In the genomic region with DNA sequence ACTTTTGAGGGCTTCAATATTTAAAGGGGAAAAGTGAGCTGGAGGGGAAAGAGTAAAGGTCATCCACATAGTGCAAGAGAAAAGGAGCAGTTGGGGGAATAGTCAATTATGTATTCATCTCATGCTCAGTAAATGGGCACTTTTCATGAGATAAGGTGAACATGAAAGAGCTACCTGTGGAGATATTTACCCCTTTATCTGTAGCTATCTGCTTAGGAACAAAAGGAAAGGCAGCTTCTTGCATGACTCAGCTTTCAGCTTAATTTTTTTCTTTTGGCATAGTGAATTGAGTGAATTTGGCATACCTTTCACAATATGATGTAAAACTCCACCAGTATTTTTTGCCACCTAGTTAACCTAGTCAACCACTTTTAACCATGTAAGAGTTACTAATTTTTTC, we compare ENCODE assay signal across 18 cellular contexts. TPM values are rescaled to one million over a fixed set of nuclear protein-coding genes. Genes with fewer than 3 reads are reported as not detected.
DNase-seq lines count a peak whose midpoint lies in the region; ATAC-seq and TF ChIP-seq lines count a peak whose summit lies in the region.
"Had no signal": no experiment of that assay in that cellular context is flagged by ENCODE, and none has a peak within 500 bp of the region (broad histone marks: within the 10 kb centered on the region; RNA-seq: fewer than 3 reads in every experiment).

No MANE protein-coding gene starts in this region.

- ATAC-seq in T-helper 17 cell (no peak), sciatic nerve (no peak), HG03159 (IDR thresholded peaks at IDR 0.05; ENCODE audit: unreplicated experiment) (no peak)
- ATAC-seq: left lobe of liver; naive thymus-derived CD8-positive, alpha-beta T cell; right cardiac atrium; upper lobe of right lung had no signal

- TF ChIP-seq CTCF in HEK293 (tag by site-specific recombination; IDR thresholded peaks at IDR 0.05) (no peak), osteoblast (IDR thresholded peaks at IDR 0.05; ENCODE audit: extremely low read depth, low read depth, low read length) (no peak)

- intact Hi-C loops in sciatic nerve (cut with DNase I): no loop called here

- peaks cover 28% of the 10 kb centered on the region for H3K4me1 Mint-ChIP-seq in T-helper 17 cell

- no peaks in the 10 kb centered on the region for H3K27me3 Mint-ChIP-seq in T-helper 17 cell
- H3K27me3 Mint-ChIP-seq: naive thymus-derived CD8-positive, alpha-beta T cell had no signal

- no peak overlapping the region for H3K4me3 Mint-ChIP-seq in T-helper 17 cell
- H3K4me3 Mint-ChIP-seq: CD14-positive monocyte; naive thymus-derived CD8-positive, alpha-beta T cell; T-helper 1 cell treated with Interleukin-12 subunit alpha and Interleukin-12 subunit beta and Interleukin-4 antibody, amounts not matched to agents 30 μg/mL and 1 μg/mL, for 36 hours had no signal

- H3K36me3 ChIP-seq in ACC112 (ENCODE audit: insufficient read depth, low read length) (peaks cover 8% of the 10 kb centered on the region; the same call in 1 of the 2 replicates), HEK293 (ENCODE audit: control insufficient read depth in 2 of 2, insufficient read depth in 1 of 2, low read length in 2 of 2) (no peaks in the 10 kb centered on the region; a peak in 1 of 3 replicates), iPS-18a (ENCODE audit: control insufficient read depth, low read depth, low read length) (no peaks in the 10 kb centered on the region), osteoblast (ENCODE audit: insufficient read depth, low read length) (no peaks in the 10 kb centered on the region)
- H3K36me3 ChIP-seq: HAP-1, ovary, upper lobe of right lung had no signal

- no peak overlapping the region for H3K4me2 ChIP-seq in osteoblast (ENCODE audit: insufficient read depth, low read length)

- H3K9me3 ChIP-seq in HEK293 (ENCODE audit: control insufficient read depth, insufficient read depth, low read depth, low read length) (no peaks in the 10 kb centered on the region), T-helper 17 cell (ENCODE audit: control insufficient read depth, low read length, poor library complexity, severe bottlenecking) (no peaks in the 10 kb centered on the region), iPS-18a (ENCODE audit: control insufficient read depth, low read depth, low read length) (no peaks in the 10 kb centered on the region), osteoblast (ENCODE audit: low read depth, low read length) (no peaks in the 10 kb centered on the region)
- H3K9me3 ChIP-seq: HAP-1, ovary, upper lobe of right lung had no signal

- peaks cover 9% of the 10 kb centered on the region for H3K36me3 Mint-ChIP-seq in T-helper 17 cell (ENCODE audit: low read depth)

- H3K27ac Mint-ChIP-seq in T-helper 17 cell: peak overlapping the region; percentile 66
- H3K27ac Mint-ChIP-seq: T-helper 1 cell treated with Interleukin-12 subunit alpha and Interleukin-12 subunit beta and Interleukin-4 antibody, amounts not matched to agents 30 μg/mL and 1 μg/mL, for 36 hours had no signal

- DNase-seq in T-helper 17 cell (no peak), osteoblast (ENCODE audit: insufficient read length, low spot score, missing footprints) (no peak), sciatic nerve (ENCODE audit: low spot score) (no peak), glomerular visceral epithelial cell (ENCODE audit: extremely low spot score) (no peak)
- DNase-seq: activated CD4-positive, alpha-beta T cell treated with anti-CD3 and anti-CD28 coated beads, Interleukin-2, amount 50 U/mL, for 1 hour; naive thymus-derived CD8-positive, alpha-beta T cell; NCI-H1092; ovary; right cardiac atrium; upper lobe of right lung had no signal

- no peak overlapping the region for H2AFZ ChIP-seq in ACC112 (ENCODE audit: low read length, unreplicated experiment)
- H2AFZ ChIP-seq in osteoblast (ENCODE audit: low read length): no peak overlapping the region

- no peaks in the 10 kb centered on the region for H4K20me1 ChIP-seq in osteoblast (ENCODE audit: insufficient read depth, low read length)

- H3K79me2 ChIP-seq in ACC112 (ENCODE audit: control insufficient read depth, insufficient read depth, low read length, unreplicated experiment) (no peaks in the 10 kb centered on the region), osteoblast (ENCODE audit: insufficient read depth, low read length) (no peaks in the 10 kb centered on the region)

- peaks cover 6% of the 10 kb centered on the region for H3K4me1 ChIP-seq in ACC112 (ENCODE audit: control insufficient read depth, insufficient read depth, low read length, unreplicated experiment)
- peaks cover 8% of the 10 kb centered on the region for H3K4me1 ChIP-seq in HEK293 (ENCODE audit: control insufficient read depth, insufficient read depth, low read length)
- H3K4me1 ChIP-seq in iPS-18a (ENCODE audit: control insufficient read depth, low read depth, low read length): peaks cover 17% of the 10 kb centered on the region
- peaks cover 5% of the 10 kb centered on the region for H3K4me1 ChIP-seq in osteoblast (ENCODE audit: insufficient read depth, low read length)
- H3K4me1 ChIP-seq: upper lobe of right lung had no signal

- H3K27me3 ChIP-seq in ACC112 (ENCODE audit: insufficient read depth, low read length): no peaks in the 10 kb centered on the region
- no peaks in the 10 kb centered on the region for H3K27me3 ChIP-seq in iPS-18a (ENCODE audit: control insufficient read depth, insufficient read depth, low read length)
- no peaks in the 10 kb centered on the region for H3K27me3 ChIP-seq in osteoblast (ENCODE audit: insufficient read depth, low read length)
- H3K27me3 ChIP-seq: ovary, upper lobe of right lung had no signal

- H3K27ac ChIP-seq in ACC112 (ENCODE audit: low read depth, low read length) (peak overlapping the region; percentile 1; the same call in 1 of the 2 replicates), HEK293 (ENCODE audit: extremely low read depth, low read depth, low read length) (peak overlapping the region; percentile 12; the same call in 1 of the 2 replicates), iPS-18a (ENCODE audit: low read length) (peak overlapping the region; percentile 61), osteoblast (ENCODE audit: low read depth, low read length) (no peak overlapping the region)
- H3K27ac ChIP-seq: ovary, upper lobe of right lung had no signal

- POLR2A ChIA-PET in HEK293 (lab: Yijun Ruan, JAX): interaction anchor here (0.6 to 1.0 kb wide), 4 partner anchors 25 to 73 kb away, joined by 3 read pairs; a partner anchor contains a TSS

- H3K9ac ChIP-seq in iPS-18a (ENCODE audit: low read length): peak overlapping the region; percentile 50

- H3K4me3 ChIP-seq in ACC112 (ENCODE audit: low read depth, low read length) (no peak overlapping the region), HEK293 (ENCODE audit: low read depth, low read length) (no peak overlapping the region), iPS-18a (ENCODE audit: low read length) (peak overlapping the region; percentile 50), osteoblast (ENCODE audit: insufficient read depth, low read length) (no peak overlapping the region)
- H3K4me3 ChIP-seq: HAP-1, ovary, upper lobe of right lung had no signal

- CTCF ChIA-PET in HEK293 (lab: Yijun Ruan, JAX): interaction anchor here (1.0 to 1.2 kb wide), 2 partner anchors 72 to 300 kb away, joined by 4 to 5 read pairs; a partner anchor contains a TSS

TF ChIP-seq in HEK293, 187 proteins besides CTCF, POLR2A, EP300 and RAD21 (continues in another document):
- TF ChIP-seq, protein P1, sequence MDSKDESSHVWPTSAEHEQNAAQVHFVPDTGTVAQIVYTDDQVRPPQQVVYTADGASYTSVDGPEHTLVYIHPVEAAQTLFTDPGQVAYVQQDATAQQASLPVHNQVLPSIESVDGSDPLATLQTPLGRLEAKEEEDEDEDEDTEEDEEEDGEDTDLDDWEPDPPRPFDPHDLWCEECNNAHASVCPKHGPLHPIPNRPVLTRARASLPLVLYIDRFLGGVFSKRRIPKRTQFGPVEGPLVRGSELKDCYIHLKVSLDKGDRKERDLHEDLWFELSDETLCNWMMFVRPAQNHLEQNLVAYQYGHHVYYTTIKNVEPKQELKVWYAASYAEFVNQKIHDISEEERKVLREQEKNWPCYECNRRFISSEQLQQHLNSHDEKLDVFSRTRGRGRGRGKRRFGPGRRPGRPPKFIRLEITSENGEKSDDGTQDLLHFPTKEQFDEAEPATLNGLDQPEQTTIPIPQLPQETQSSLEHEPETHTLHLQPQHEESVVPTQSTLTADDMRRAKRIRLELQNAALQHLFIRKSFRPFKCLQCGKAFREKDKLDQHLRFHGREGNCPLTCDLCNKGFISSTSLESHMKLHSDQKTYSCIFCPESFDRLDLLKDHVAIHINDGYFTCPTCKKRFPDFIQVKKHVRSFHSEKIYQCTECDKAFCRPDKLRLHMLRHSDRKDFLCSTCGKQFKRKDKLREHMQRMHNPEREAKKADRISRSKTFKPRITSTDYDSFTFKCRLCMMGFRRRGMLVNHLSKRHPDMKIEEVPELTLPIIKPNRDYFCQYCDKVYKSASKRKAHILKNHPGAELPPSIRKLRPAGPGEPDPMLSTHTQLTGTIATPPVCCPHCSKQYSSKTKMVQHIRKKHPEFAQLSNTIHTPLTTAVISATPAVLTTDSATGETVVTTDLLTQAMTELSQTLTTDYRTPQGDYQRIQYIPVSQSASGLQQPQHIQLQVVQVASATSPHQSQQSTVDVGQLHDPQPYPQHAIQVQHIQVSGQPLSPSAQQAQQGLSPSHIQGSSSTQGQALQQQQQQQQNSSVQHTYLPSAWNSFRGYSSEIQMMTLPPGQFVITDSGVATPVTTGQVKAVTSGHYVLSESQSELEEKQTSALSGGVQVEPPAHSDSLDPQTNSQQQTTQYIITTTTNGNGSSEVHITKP (tag by site-specific recombination; IDR thresholded peaks at IDR 0.05): peak; percentile 15; the same call in 1 of the 2 replicates
- TF ChIP-seq ZIC2 (tag by site-specific recombination; IDR thresholded peaks at IDR 0.05) (peak; percentile 39; the same call in 1 of the 2 replicates), ZFP69B (tag by site-specific recombination; IDR thresholded peaks at IDR 0.05) (peak; percentile 75)
- TF ChIP-seq, protein P2, sequence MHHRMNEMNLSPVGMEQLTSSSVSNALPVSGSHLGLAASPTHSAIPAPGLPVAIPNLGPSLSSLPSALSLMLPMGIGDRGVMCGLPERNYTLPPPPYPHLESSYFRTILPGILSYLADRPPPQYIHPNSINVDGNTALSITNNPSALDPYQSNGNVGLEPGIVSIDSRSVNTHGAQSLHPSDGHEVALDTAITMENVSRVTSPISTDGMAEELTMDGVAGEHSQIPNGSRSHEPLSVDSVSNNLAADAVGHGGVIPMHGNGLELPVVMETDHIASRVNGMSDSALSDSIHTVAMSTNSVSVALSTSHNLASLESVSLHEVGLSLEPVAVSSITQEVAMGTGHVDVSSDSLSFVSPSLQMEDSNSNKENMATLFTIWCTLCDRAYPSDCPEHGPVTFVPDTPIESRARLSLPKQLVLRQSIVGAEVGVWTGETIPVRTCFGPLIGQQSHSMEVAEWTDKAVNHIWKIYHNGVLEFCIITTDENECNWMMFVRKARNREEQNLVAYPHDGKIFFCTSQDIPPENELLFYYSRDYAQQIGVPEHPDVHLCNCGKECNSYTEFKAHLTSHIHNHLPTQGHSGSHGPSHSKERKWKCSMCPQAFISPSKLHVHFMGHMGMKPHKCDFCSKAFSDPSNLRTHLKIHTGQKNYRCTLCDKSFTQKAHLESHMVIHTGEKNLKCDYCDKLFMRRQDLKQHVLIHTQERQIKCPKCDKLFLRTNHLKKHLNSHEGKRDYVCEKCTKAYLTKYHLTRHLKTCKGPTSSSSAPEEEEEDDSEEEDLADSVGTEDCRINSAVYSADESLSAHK (tag by site-specific recombination; IDR thresholded peaks at IDR 0.05): no peak

RNA-seq across cellular contexts. Expression of a gene that starts 26.4 kb away (rescaled TPM):
- total RNA-seq in T-helper 17 cell: 10 to 100 TPM; 34.3 to 43.1 TPM
- total RNA-seq in osteoblast: 95.2 and 146 TPM in 2 replicates
- total RNA-seq in sciatic nerve: 53.2 TPM
